ENCODE assay signal across 1 cellular context in the genomic region with DNA sequence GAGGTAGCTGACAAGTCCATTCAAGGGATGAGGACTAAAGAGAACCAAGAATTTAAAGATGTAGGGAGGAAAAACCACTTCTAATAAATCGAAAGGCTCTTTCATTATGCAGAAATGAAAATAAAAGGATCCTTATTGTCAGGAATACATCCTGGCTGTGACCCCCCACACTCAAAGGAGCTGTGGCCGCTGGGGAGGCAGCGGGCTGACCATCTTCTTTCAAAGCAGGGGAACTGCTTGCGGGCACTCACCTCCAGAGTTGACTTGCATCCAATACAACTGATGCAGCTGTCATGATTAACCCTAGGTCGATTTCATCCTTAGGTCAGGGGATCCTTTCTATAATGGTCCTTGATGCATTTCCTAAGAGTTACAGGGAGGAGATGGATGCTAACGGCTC.
TF ChIP-seq lines count a peak whose summit lies in the region.

No MANE protein-coding gene starts in this region.

TF ChIP-seq in IMR-90, 13 proteins besides CTCF, POLR2A, EP300 and RAD21 (continued from another document):
- TF ChIP-seq MXI1 (IDR thresholded peaks at IDR 0.05; ENCODE audit: borderline replicate concordance, low read depth, low read length) (no peak), CHD1 (IDR thresholded peaks at IDR 0.05; ENCODE audit: low read depth, low read length) (no peak), CEBPB (IDR thresholded peaks at IDR 0.05; ENCODE audit: low read depth, low read length) (no peak), SMC3 (IDR thresholded peaks at IDR 0.05; ENCODE audit: low read depth, low read length) (no peak), BHLHE40 (IDR thresholded peaks at IDR 0.05; ENCODE audit: low read depth, low read length) (no peak), NFE2L2 (IDR thresholded peaks at IDR 0.05; ENCODE audit: low read depth, low read length) (no peak), MAZ (IDR thresholded peaks at IDR 0.05; ENCODE audit: borderline replicate concordance, low read depth, low read length) (no peak), MAFK (IDR thresholded peaks at IDR 0.05; ENCODE audit: low read depth, low read length) (no peak)
- TF ChIP-seq, protein P1, sequence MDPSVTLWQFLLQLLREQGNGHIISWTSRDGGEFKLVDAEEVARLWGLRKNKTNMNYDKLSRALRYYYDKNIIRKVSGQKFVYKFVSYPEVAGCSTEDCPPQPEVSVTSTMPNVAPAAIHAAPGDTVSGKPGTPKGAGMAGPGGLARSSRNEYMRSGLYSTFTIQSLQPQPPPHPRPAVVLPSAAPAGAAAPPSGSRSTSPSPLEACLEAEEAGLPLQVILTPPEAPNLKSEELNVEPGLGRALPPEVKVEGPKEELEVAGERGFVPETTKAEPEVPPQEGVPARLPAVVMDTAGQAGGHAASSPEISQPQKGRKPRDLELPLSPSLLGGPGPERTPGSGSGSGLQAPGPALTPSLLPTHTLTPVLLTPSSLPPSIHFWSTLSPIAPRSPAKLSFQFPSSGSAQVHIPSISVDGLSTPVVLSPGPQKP (IDR thresholded peaks at IDR 0.05; ENCODE audit: borderline replicate concordance, low read depth, low read length), result no peak
